1 cellular context compared by ENCODE assay signal in genomic region chr19:8456064-8456463, GRCh38.
A peak's percentile ranks its signal among the peaks of the same experiment; 100 is the strongest.
TF ChIP-seq lines count a peak whose summit lies in the region.

No MANE protein-coding gene starts in this region.

TF ChIP-seq in HepG2, 621 proteins besides CTCF, POLR2A, EP300 and RAD21:
- TF ChIP-seq ZNF263 (CRISPR knock-in tag; IDR thresholded peaks at IDR 0.05) = peak; percentile 40; the same call in 1 of the 2 replicates
- TF ChIP-seq STAG1 (CRISPR knock-in tag; IDR thresholded peaks at IDR 0.05) = peak; percentile 59
- TF ChIP-seq RFXANK (CRISPR knock-in tag; IDR thresholded peaks at IDR 0.05) = no peak
- TF ChIP-seq SALL2 (CRISPR knock-in tag; IDR thresholded peaks at IDR 0.05) = no peak
- TF ChIP-seq ZNF563 (CRISPR knock-in tag; IDR thresholded peaks at IDR 0.05) = no peak
